ENCODE assay signal across 10 cellular contexts in the genomic region with DNA sequence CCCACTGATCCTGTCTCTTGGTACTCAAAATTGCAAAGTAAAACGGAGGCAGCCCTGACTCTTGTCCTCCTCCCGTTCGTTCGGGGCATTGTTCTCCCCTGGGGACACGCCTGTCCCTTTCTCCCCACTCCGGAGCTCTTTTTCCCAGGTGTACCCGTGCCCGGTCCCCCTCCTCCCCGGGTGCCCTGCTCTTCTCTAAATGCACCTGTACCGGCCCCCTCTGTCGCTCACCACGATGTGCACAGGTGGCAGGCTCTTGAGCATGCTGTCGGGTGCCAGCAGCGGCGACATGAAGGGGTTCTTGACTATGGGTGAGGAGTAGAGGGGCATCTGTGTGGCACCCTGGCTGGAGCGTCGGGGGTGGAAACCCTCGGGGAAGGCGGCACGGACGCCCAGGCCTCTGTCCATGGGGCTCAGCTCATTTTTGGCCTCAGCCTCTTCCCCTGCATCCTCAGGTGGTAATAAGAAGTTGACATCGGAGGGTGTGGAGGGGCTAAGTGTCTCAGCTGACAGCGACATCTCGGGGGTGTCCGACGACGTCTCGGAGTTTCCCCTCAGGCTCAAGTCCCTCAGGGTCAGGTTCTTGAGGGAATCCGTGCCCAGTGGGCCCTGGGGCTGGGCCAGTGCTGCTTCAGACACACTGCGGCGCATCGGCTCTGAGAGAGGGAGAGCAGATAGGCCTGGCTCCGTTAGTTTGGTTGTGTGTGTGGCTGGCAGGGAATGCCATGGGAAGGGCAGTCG. TPM values are rescaled to one million over a fixed set of nuclear protein-coding genes. Genes with fewer than 3 reads are reported as not detected.
DNase-seq lines count a peak whose midpoint lies in the region; ATAC-seq and TF ChIP-seq lines count a peak whose summit lies in the region.
"Had no signal": no experiment of that assay in that cellular context is flagged by ENCODE, and none has a peak within 500 bp of the region (broad histone marks: within the 10 kb centered on the region; RNA-seq: fewer than 3 reads in every experiment).

No MANE protein-coding gene starts in this region.

- H3K36me3 ChIP-seq in A673 (ENCODE audit: insufficient read depth, low read length, poor library complexity, severe bottlenecking) (no peaks in the 10 kb centered on the region), mesodermal cell (ENCODE audit: control insufficient read depth, insufficient read depth, low read length) (peaks cover 4% of the 10 kb centered on the region), HAP-1 (replicated peaks) (peaks cover 10% of the 10 kb centered on the region)

- TF ChIP-seq CTCF in A673 (conservative IDR thresholded peaks at IDR 0.05; ENCODE audit: low read depth, low read length) = no peak
- no peak for TF ChIP-seq CTCF in HFF-Myc (IDR thresholded peaks at IDR 0.05; ENCODE audit: low read depth, low read length, missing control alignments)

- CTCF ChIA-PET in A673 (lab: Charles Lee) = no interaction called here

- 41 to 48% methylated on average over 17 to 19 of the region's 34 CpGs for WGBS in mesodermal cell (ENCODE audit: insufficient coverage in 2 of 2), 2 experiments

- POLR2A ChIA-PET in A673 (lab: Charles Lee; ENCODE audit: low non-redundant PET) = interaction anchor here (0.6 kb wide), 1 partner anchor 155 kb away, joined by 3 read pairs; no protein-coding TSS in a partner anchor

- H3K27ac ChIP-seq in A673 (ENCODE audit: low read depth, low read length, poor library complexity, severe bottlenecking) (no peak overlapping the region), mesodermal cell (ENCODE audit: low read depth, low read length, severe bottlenecking) (no peak overlapping the region)

- no peaks in the 10 kb centered on the region for H3K27me3 ChIP-seq in A673 (replicated peaks; ENCODE audit: insufficient read depth, low read depth, low read length, poor library complexity)
- no peaks in the 10 kb centered on the region for H3K27me3 ChIP-seq in HAP-1 (ENCODE audit: low read depth)

- H3K9me3 ChIP-seq in A673 (ENCODE audit: low read depth, low read length, poor library complexity, severe bottlenecking) = no peaks in the 10 kb centered on the region
- H3K9me3 ChIP-seq in mesodermal cell (ENCODE audit: control insufficient read depth, low read length) = no peaks in the 10 kb centered on the region
- no peaks in the 10 kb centered on the region for H3K9me3 ChIP-seq in HAP-1

- H3K4me1 ChIP-seq in A673 (ENCODE audit: insufficient read depth, low read length, poor library complexity, severe bottlenecking) (peaks cover 3% of the 10 kb centered on the region), mesodermal cell (ENCODE audit: control insufficient read depth, insufficient read depth, low read length, poor library complexity, severe bottlenecking) (peaks cover 8% of the 10 kb centered on the region), HAP-1 (peaks cover 3% of the 10 kb centered on the region; the same call in 1 of the 2 replicates)

- intact Hi-C loops in A673 (cut with micrococcal nuclease; ENCODE audit: unreplicated experiment) = loop anchor here (5.0 kb wide), 1 partner anchor 295 kb away; no protein-coding TSS in a partner anchor

- no TSS peak for BruUV-seq in A673 (replicated peaks; lab: Mats Ljungman, UMichigan)

- H3K4me3 ChIP-seq in A673 (ENCODE audit: low read depth, low read length, poor library complexity, severe bottlenecking) (peak overlapping the region; percentile 55), HFF-Myc (replicated peaks; ENCODE audit: low read depth, low read length) (peak overlapping the region; percentile 46; the same call in 1 of the 2 replicates), mesodermal cell (ENCODE audit: extremely low read depth, insufficient read depth, low read length, poor library complexity, severe bottlenecking) (peak overlapping the region; percentile 51), HAP-1 (no peak overlapping the region)

- in situ Hi-C loops in HAP-1 (cut with MboI; ENCODE audit: low sequenced_read_pairs) = loop anchor here (10.0 kb wide), 1 partner anchor 298 kb away; no protein-coding TSS in a partner anchor

- DNase-seq in A673 (ENCODE audit: low spot score) (no peak), HFF-Myc (ENCODE audit: extremely low read depth, low read depth) (no peak), astrocyte of the hippocampus (ENCODE audit: low read depth, low spot score) (peak; percentile 19), HAP-1 (ENCODE audit: low spot score in 2 of 2) (no peak), NCI-H345 treated with DMSO at 0.1 percent for 48 hours (lab: John Stamatoyannopoulos, UW; ENCODE audit: unreplicated experiment) (no peak)
- DNase-seq in stimulated activated CD4-positive, alpha-beta T cell treated with anti-CD3 and anti-CD28 coated beads, Interleukin-12 subunit alpha, Interleukin-12 subunit beta, amount 100 ng/mL, for 4 hours = no peak

- ATAC-seq in HG02852 (IDR thresholded peaks at IDR 0.05; ENCODE audit: unreplicated experiment) = no peak

RNA-seq across cellular contexts. Expression of a gene that starts 12.4 kb away (rescaled TPM):
- not detected in 2 replicates for total RNA-seq in A673 (2021)
- 7.4 TPM for polyA plus RNA-seq in mesodermal cell (2013, experiment 1 of 2)
- polyA plus RNA-seq in mesodermal cell (2013, experiment 2 of 2) = 7.9 TPM
- total RNA-seq: pulmonary artery endothelial cell had no signal

RNA-seq across cellular contexts. Expression of a gene that starts 24.6 kb away (rescaled TPM):
- 6.8 and 7.6 TPM in 2 replicates for total RNA-seq in A673 (2021)
- 5.0 TPM for polyA plus RNA-seq in mesodermal cell (2013, experiment 1 of 2)
- polyA plus RNA-seq in mesodermal cell (2013, experiment 2 of 2) = 3.7 TPM

RNA-seq across cellular contexts. Expression of a gene that starts 40.2 kb away (rescaled TPM):
- total RNA-seq in A673 (2021) = not detected in 2 replicates
- not detected for polyA plus RNA-seq in mesodermal cell (2013, experiment 1 of 2)
- not detected for polyA plus RNA-seq in mesodermal cell (2013, experiment 2 of 2)
- total RNA-seq: pulmonary artery endothelial cell, RPMI7951 had no signal
